ENCODE assay signal across 29 cellular contexts in the genomic region with DNA sequence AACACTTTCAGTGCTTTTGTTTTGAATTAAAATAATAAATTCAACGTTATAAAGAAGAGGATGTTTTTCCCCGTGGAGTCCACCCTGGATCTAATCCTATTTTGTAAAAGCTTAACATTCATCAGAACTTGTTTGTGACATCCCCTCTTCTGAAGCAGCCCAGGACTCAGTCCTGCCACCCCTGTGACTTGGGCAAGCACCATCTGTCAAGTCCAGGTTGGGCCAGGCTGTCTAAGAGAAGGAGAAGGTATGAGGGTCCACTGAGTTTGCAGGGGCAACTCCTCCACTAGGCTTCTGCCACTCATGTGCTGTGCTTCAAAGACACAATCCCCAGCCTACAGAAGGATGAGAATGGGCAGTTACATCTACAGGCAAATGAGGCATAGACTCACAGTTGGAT.
"Had no signal": no experiment of that assay in that cellular context is flagged by ENCODE, and none has a peak within 500 bp of the region (broad histone marks: within the 10 kb centered on the region; RNA-seq: fewer than 3 reads in every experiment).

No MANE protein-coding gene starts in this region.

- H3K4me3 ChIP-seq: adrenal gland, ascending aorta, body of pancreas, breast epithelium, cardiac muscle cell had no signal

- DNase-seq: activated effector memory CD4-positive, alpha-beta T cell treated with anti-CD3 and anti-CD28 coated beads, Interleukin-2, amount 50 U/mL, for 16 hours; activated effector memory CD4-positive, alpha-beta T cell treated with Interleukin-2 at 50 U/mL for 16 hours; activated gamma-delta T cell; activated gamma-delta T cell treated with Interleukin-2 at 50 U/mL for 16 hours; activated naive CD4-positive, alpha-beta T cell; activated naive CD4-positive, alpha-beta T cell treated with anti-CD3 and anti-CD28 coated beads for 36 hours; activated naive CD4-positive, alpha-beta T cell treated with anti-CD3 and anti-CD28 coated beads, Interleukin-2, amount 10 ng/mL, durations not matched to agents 7 days and 5 days; activated naive CD4-positive, alpha-beta T cell treated with anti-CD3 and anti-CD28 coated beads, Interleukin-2, amount 50 U/mL, for 16 hours; activated naive CD4-positive, alpha-beta T cell treated with Interleukin-2 at 50 U/mL for 16 hours; activated naive CD8-positive, alpha-beta T cell treated with anti-CD3 and anti-CD28 coated beads for 36 hours; activated naive CD8-positive, alpha-beta T cell treated with anti-CD3 and anti-CD28 coated beads, Interleukin-2, amount 10 ng/mL, durations not matched to agents 7 days and 5 days; activated naive CD8-positive, alpha-beta T cell treated with anti-CD3 and anti-CD28 coated beads, Interleukin-2, amount 50 U/mL, for 24 hours; activated T-cell treated with anti-CD3 and anti-CD28 coated beads, Interleukin-2, amount 50 U/mL, for 24 hours; activated T-cell treated with anti-CD3 and anti-CD28 coated beads, Interleukin-2, amount 50 U/mL, for 4 hours; activated T-cell treated with anti-CD3 and anti-CD28 coated beads, Interleukin-2, amount 50 U/mL, for 48 hours; activated T-cell treated with anti-CD3 and anti-CD28 coated beads, Interleukin-2, amount 50 U/mL, for 72 hours; adrenal gland; amniotic stem cell; amygdala; anterior cingulate cortex; aorta; body of pancreas; brain microvascular endothelial cell; caudate nucleus; central memory CD4-positive, alpha-beta T cell; cerebellar nuclear complex had no signal

- H3K9me3 ChIP-seq: adrenal gland, body of pancreas, breast epithelium had no signal

- H3K27ac ChIP-seq: adrenal gland, ascending aorta, body of pancreas, brain microvascular endothelial cell, breast epithelium, cardiac muscle cell had no signal

- H3K27me3 ChIP-seq: adrenal gland, ascending aorta, body of pancreas, brain microvascular endothelial cell, breast epithelium, cardiac muscle cell had no signal

- H3K36me3 ChIP-seq: adrenal gland, ascending aorta, brain microvascular endothelial cell, breast epithelium, cardiac muscle cell had no signal
